In genomic region chr15:63528138-63528659, GRCh38 we compare ENCODE assay signal across 1 cellular context.
TF ChIP-seq lines count a peak whose summit lies in the region.

No MANE protein-coding gene starts in this region.

TF ChIP-seq in GM12878, 131 proteins besides CTCF, POLR2A, EP300 and RAD21:
- TF ChIP-seq CUX1 (IDR thresholded peaks at IDR 0.05; ENCODE audit: insufficient replicate concordance, low read depth, low read length) (no peak), BHLHE40 (IDR thresholded peaks at IDR 0.05; ENCODE audit: borderline replicate concordance in 1 of 2, low read depth in 2 of 2, low read length in 1 of 2) (no peak), ZNF687 (IDR thresholded peaks at IDR 0.05) (0 out of 2 replicates have a peak, but pooled peaks have one; percentile 28)
